ENCODE assay signal across 14 cellular contexts in the genomic region with DNA sequence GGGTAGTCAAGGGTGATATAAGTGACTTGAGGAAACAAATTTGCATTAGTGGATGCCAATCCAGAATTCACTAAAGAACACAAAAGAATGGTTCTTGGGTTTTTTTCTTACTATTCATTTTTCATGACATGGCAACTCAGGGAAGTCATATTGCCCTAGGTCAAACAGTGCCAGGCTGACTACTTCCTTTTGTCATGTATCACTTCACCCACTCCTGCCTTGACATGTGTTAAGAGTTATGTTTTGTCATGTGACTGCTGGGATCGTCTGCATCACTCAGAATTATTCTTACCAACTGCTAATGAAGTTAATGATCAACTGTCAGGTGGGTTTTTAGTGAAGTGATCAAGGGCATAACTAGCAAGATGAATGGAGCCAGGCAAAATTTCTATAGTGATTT.
DNase-seq lines count a peak whose midpoint lies in the region; ATAC-seq, FAIRE-seq and TF ChIP-seq lines count a peak whose summit lies in the region.
"Had no signal": no experiment of that assay in that cellular context is flagged by ENCODE, and none has a peak within 500 bp of the region (broad histone marks: within the 10 kb centered on the region; RNA-seq: fewer than 3 reads in every experiment).

No MANE protein-coding gene starts in this region.

- H3K4me3 ChIP-seq in A549 (no peak overlapping the region), left lung (no peak overlapping the region)
- H3K4me3 ChIP-seq: MG63 had no signal

- TF ChIP-seq EP300 in A549 (IDR thresholded peaks at IDR 0.05), result no peak

- H3K9me3 ChIP-seq in A549, result no peaks in the 10 kb centered on the region
- no peaks in the 10 kb centered on the region for H3K9me3 ChIP-seq in left lung
- H3K9me3 ChIP-seq: MG63, neutrophil had no signal

- in situ Hi-C loops in SK-MEL-5 (cut with HindIII; ENCODE audit: low pct_unique_long_range_greater_than_20kb, low sequenced_read_pairs), result no loop called here

- no peak for TF ChIP-seq CTCF in A549 (IDR thresholded peaks at IDR 0.05)
- TF ChIP-seq CTCF in foreskin keratinocyte (conservative IDR thresholded peaks at IDR 0.05), result no peak
- TF ChIP-seq CTCF in left lung (IDR thresholded peaks at IDR 0.05), result no peak

- no peak for TF ChIP-seq RAD21 in A549 (conservative IDR thresholded peaks at IDR 0.05 in 1 of 2, IDR thresholded peaks at IDR 0.05 in 1 of 2)

- CTCF ChIA-PET in A549 (lab: Yijun Ruan, JAX), result no interaction called here

- peak overlapping the region; percentile 16; the same call in 1 of the 3 replicates for H3K4me2 ChIP-seq in A549

- H3K4me1 ChIP-seq in A549, result peaks cover 14% of the 10 kb centered on the region
- H3K4me1 ChIP-seq in foreskin keratinocyte, result peaks cover 15% of the 10 kb centered on the region
- peaks cover 0 to 22% of the 10 kb centered on the region in 2 donors for H3K4me1 ChIP-seq in left lung

- intact Hi-C loops in left lung (cut with DNase I), result no loop called here

- H3K27ac ChIP-seq in A549 (no peak overlapping the region; a peak in 1 of 6 replicates), foreskin keratinocyte (peak overlapping the region; percentile 88), left lung (peak overlapping the region in 1 of 2 donors; percentile 38)
- H3K27ac ChIP-seq: neutrophil had no signal

- POLR2A ChIA-PET in A549 (lab: Yijun Ruan, JAX), result no interaction called here

- peak; percentile 74 for FAIRE-seq in A549 (lab: Jason Lieb, UNC)

- H3K27me3 ChIP-seq in foreskin keratinocyte (no peaks in the 10 kb centered on the region), left lung (no peaks in the 10 kb centered on the region)
- H3K27me3 ChIP-seq: MG63, neutrophil had no signal

- TF ChIP-seq POLR2A in A549 (IDR thresholded peaks at IDR 0.05; ENCODE audit: low read length), result no peak

- ATAC-seq in A549, result peak; percentile 24 to 66; a peak in 4 of 6 replicates
- ATAC-seq in foreskin keratinocyte, result peak; percentile 88
- ATAC-seq in left lung, result no peak

- 24% methylated on average over 1 of the region's 1 CpG for WGBS in A549 (ENCODE audit: missing lambda C conversion rate)

- H3K36me3 ChIP-seq in left lung, result peaks cover 0 to 5% of the 10 kb centered on the region in 2 donors
- H3K36me3 ChIP-seq: MG63, neutrophil had no signal

- DNase-seq in A549 (ENCODE audit: low read depth in 1 of 2, low spot score in 1 of 2) (peak in 1 of 2 experiments; percentile 35), EH (ENCODE audit: low read depth) (peak; percentile 16), SK-MEL-5 (ENCODE audit: low read depth, low spot score) (peak; percentile 54), foreskin keratinocyte (peak; percentile 46 to 70), left lung (no peak), AML-193 (lab: John Stamatoyannopoulos, UW) (no peak), HUDEP-2 (lab: John Stamatoyannopoulos, UW; ENCODE audit: unreplicated experiment in 76 of 76) (no peak), NCI-H510A (lab: John Stamatoyannopoulos, UW) (no peak)
- DNase-seq: activated gamma-delta T cell; C1 segment of cervical spinal cord; MG63; NCI-H446; stimulated activated CD8-positive, alpha-beta memory T cell treated with anti-CD3 and anti-CD28 coated beads, Interleukin-4, amount 100 ng/mL, for 48 hours had no signal

TF ChIP-seq in A549, 52 proteins besides CTCF, POLR2A, EP300 and RAD21:
- TF ChIP-seq BCL3 (IDR thresholded peaks at IDR 0.05) (no peak), RARB (CRISPR knock-in tag; IDR thresholded peaks at IDR 0.05) (no peak), SMC3 (IDR thresholded peaks at IDR 0.05) (no peak), EHF (CRISPR knock-in tag; IDR thresholded peaks at IDR 0.05) (no peak), MAX (IDR thresholded peaks at IDR 0.05) (no peak), NPAS2 (CRISPR knock-in tag; IDR thresholded peaks at IDR 0.05; ENCODE audit: borderline replicate concordance) (no peak), CHD4 (IDR thresholded peaks at IDR 0.05; ENCODE audit: borderline replicate concordance) (no peak), REST (IDR thresholded peaks at IDR 0.05) (no peak), TP53 (CRISPR knock-in tag; IDR thresholded peaks at IDR 0.05) (no peak), JUNB (IDR thresholded peaks at IDR 0.05) (no peak), CBX2 (IDR thresholded peaks at IDR 0.05; ENCODE audit: borderline replicate concordance, low read depth) (no peak), HEYL (CRISPR knock-in tag; IDR thresholded peaks at IDR 0.05) (no peak), MAFK (IDR thresholded peaks at IDR 0.05; ENCODE audit: partially characterized antibody) (peak; percentile 54)
- TF ChIP-seq, protein P1, sequence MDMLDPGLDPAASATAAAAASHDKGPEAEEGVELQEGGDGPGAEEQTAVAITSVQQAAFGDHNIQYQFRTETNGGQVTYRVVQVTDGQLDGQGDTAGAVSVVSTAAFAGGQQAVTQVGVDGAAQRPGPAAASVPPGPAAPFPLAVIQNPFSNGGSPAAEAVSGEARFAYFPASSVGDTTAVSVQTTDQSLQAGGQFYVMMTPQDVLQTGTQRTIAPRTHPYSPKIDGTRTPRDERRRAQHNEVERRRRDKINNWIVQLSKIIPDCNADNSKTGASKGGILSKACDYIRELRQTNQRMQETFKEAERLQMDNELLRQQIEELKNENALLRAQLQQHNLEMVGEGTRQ (IDR thresholded peaks at IDR 0.05), result peak; percentile 57; the same call in 1 of the 2 replicates
- TF ChIP-seq, protein P2, sequence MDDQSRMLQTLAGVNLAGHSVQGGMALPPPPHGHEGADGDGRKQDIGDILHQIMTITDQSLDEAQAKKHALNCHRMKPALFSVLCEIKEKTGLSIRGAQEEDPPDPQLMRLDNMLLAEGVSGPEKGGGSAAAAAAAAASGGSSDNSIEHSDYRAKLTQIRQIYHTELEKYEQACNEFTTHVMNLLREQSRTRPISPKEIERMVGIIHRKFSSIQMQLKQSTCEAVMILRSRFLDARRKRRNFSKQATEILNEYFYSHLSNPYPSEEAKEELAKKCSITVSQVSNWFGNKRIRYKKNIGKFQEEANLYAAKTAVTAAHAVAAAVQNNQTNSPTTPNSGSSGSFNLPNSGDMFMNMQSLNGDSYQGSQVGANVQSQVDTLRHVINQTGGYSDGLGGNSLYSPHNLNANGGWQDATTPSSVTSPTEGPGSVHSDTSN (IDR thresholded peaks at IDR 0.05), result no peak

Comparison
In these comparisons a context has a peak if more than half of its experiments do, and no peak if none do; other contexts are left out.
1. DNase-seq: peak in EH (single experiment), SK-MEL-5 (single experiment) and foreskin keratinocyte (2 of 2); none in left lung (0 of 2), AML-193 (0 of 2), HUDEP-2 (0 of 76) and NCI-H510A (single experiment).